Comparison of ENCODE assay signal across 8 cellular contexts in the genomic region with DNA sequence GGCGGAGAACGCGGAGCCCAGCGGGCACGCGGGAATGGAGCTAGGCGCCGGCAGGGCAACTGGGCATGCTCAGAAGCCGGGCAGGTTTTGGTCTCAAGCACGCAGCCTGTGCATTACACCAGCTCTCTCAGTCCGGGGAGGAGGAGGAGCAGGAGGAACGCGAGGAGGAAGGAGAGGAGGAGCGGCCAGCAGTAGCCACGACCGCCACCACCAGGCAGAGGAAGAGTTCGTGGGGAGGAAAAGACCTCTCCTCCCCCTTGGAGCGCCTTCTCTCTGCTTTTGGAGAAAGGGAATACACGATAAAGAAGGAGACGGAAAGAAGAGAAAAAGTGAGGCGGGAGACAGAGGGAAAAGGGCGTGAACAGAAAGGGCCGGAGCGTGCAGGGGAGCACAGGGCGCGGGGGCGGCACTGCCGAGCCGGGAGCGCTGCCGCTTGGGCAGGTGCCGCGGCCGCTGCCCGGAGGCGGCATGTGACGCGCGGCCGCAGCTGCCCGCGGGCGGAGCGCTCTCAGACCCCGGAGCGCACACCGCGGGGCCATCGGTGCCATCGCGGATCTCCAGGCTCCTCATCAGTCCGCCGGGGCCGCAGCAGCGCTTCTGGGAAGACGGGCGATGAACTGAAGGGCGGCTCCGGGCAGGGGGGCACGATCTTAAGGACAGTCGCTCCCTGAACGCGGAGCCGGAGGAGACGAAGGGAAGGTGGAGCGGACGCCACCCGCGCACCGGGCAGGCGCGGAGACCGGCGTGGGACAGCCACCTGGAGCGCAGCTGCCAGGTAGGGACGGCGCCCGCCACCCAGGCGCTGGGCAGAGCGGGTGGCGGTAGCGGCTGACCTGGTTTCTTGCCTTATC. TPM values are rescaled to one million over a fixed set of nuclear protein-coding genes. Genes with fewer than 3 reads are reported as not detected.
DNase-seq lines count a peak whose midpoint lies in the region; ATAC-seq, FAIRE-seq and TF ChIP-seq lines count a peak whose summit lies in the region.

A gene (plus strand): TSS at position 116 of the 851 bp plus-strand sequence. CDS start 520,884 bp downstream, outside the sequence.

- POLR2A ChIA-PET in naive thymus-derived CD8-positive, alpha-beta T cell (lab: Charles Lee) = no interaction called here

- peak within 1 kb of the TSS; percentile 84 for H3K4me3 Mint-ChIP-seq in T-helper 1 cell treated with Interleukin-12 subunit alpha and Interleukin-12 subunit beta and Interleukin-4 antibody, amounts not matched to agents 30 μg/mL and 1 μg/mL, for 36 hours
- peak within 1 kb of the TSS; percentile 64 to 90 (median 79) for H3K4me3 Mint-ChIP-seq in naive thymus-derived CD8-positive, alpha-beta T cell

- DNase-seq in stimulated activated CD4-positive, alpha-beta T cell treated with anti-CD3 and anti-CD28 coated beads, Interleukin-12 subunit alpha, Interleukin-12 subunit beta, amount 100 ng/mL, for 48 hours (ENCODE audit: low read depth in 2 of 3, low spot score in 1 of 3) = peak in 2 of 3 donors; percentile 8 to 23
- DNase-seq in stimulated activated CD4-positive, alpha-beta T cell treated with anti-CD3 and anti-CD28 coated beads, Interleukin-12 subunit alpha, Interleukin-12 subunit beta, amount 100 ng/mL, for 4 hours = no peak
- DNase-seq in epithelial cell of proximal tubule (ENCODE audit: low read depth) = no peak
- peak in 1 of 10 donors; percentile 2 for DNase-seq in naive thymus-derived CD8-positive, alpha-beta T cell
- peak; percentile 56 for DNase-seq in urothelium cell line (ENCODE audit: low spot score)
- DNase-seq in DMS79 (lab: John Stamatoyannopoulos, UW) = no peak
- DNase-seq in NCI-H1048 (lab: John Stamatoyannopoulos, UW) = no peak

- H3K9me3 Mint-ChIP-seq in T-helper 1 cell treated with Interleukin-12 subunit alpha and Interleukin-12 subunit beta and Interleukin-4 antibody, amounts not matched to agents 30 μg/mL and 1 μg/mL, for 36 hours = no peaks in the 10 kb centered on the region
- H3K9me3 Mint-ChIP-seq in naive thymus-derived CD8-positive, alpha-beta T cell = no peaks in the 10 kb centered on the region

- no peak within 1 kb of the TSS for H3K27ac Mint-ChIP-seq in T-helper 1 cell treated with Interleukin-12 subunit alpha and Interleukin-12 subunit beta and Interleukin-4 antibody, amounts not matched to agents 30 μg/mL and 1 μg/mL, for 36 hours
- H3K27ac Mint-ChIP-seq in naive thymus-derived CD8-positive, alpha-beta T cell = no peak within 1 kb of the TSS

- H3K27me3 Mint-ChIP-seq in T-helper 1 cell treated with Interleukin-12 subunit alpha and Interleukin-12 subunit beta and Interleukin-4 antibody, amounts not matched to agents 30 μg/mL and 1 μg/mL, for 36 hours (ENCODE audit: low read depth) = peaks cover 61% of the 10 kb centered on the region
- H3K27me3 Mint-ChIP-seq in naive thymus-derived CD8-positive, alpha-beta T cell = peaks cover 23 to 72% (median 56%) of the 10 kb centered on the region in 5 donors

- H3K4me1 Mint-ChIP-seq in T-helper 1 cell treated with Interleukin-12 subunit alpha and Interleukin-12 subunit beta and Interleukin-4 antibody, amounts not matched to agents 30 μg/mL and 1 μg/mL, for 36 hours (ENCODE audit: low read depth) = peaks cover 10% of the 10 kb centered on the region
- H3K4me1 Mint-ChIP-seq in naive thymus-derived CD8-positive, alpha-beta T cell = peaks cover 6 to 28% (median 26%) of the 10 kb centered on the region in 4 donors

- H3K4me3 ChIP-seq in epithelial cell of proximal tubule (ENCODE audit: low read depth, low read length) = peak within 1 kb of the TSS; percentile 55

- TF ChIP-seq CTCF in epithelial cell of proximal tubule (conservative IDR thresholded peaks at IDR 0.05; ENCODE audit: low read depth, low read length) = peak; percentile 33

- FAIRE-seq in urothelium cell line (lab: Jason Lieb, UNC) = no peak

- no peaks in the 10 kb centered on the region for H3K36me3 Mint-ChIP-seq in T-helper 1 cell treated with Interleukin-12 subunit alpha and Interleukin-12 subunit beta and Interleukin-4 antibody, amounts not matched to agents 30 μg/mL and 1 μg/mL, for 36 hours (ENCODE audit: low read depth)
- H3K36me3 Mint-ChIP-seq in naive thymus-derived CD8-positive, alpha-beta T cell = no peaks in the 10 kb centered on the region

- ATAC-seq in naive thymus-derived CD8-positive, alpha-beta T cell = peak in 1 of 2 donors; percentile 10

RNA-seq across cellular contexts. Expression of the gene that starts here (rescaled TPM):
- total RNA-seq in epithelial cell of proximal tubule = 0.06 and 0.07 TPM in 2 replicates
- under 1 TPM; 0.22 to 0.34 TPM for total RNA-seq in naive thymus-derived CD8-positive, alpha-beta T cell
- 1 to 10 TPM in 1 of 3 donors, under 1 TPM in 2; 0.63 to 2.0 (median 0.86) TPM for polyA plus RNA-seq in naive thymus-derived CD8-positive, alpha-beta T cell

Comparison
In these comparisons a context has a peak if more than half of its experiments do, and no peak if none do; other contexts are left out.
1. DNase-seq: peak in stimulated activated CD4-positive, alpha-beta T cell treated with anti-CD3 and anti-CD28 coated beads, Interleukin-12 subunit alpha, Interleukin-12 subunit beta, amount 100 ng/mL, for 48 hours (2 of 3) and urothelium cell line (single experiment); none in stimulated activated CD4-positive, alpha-beta T cell treated with anti-CD3 and anti-CD28 coated beads, Interleukin-12 subunit alpha, Interleukin-12 subunit beta, amount 100 ng/mL, for 4 hours (single experiment), epithelial cell of proximal tubule (single experiment), DMS79 (single experiment) and NCI-H1048 (single experiment).